ENCODE assay signal across 1 cellular context in genomic region chr18:48675330-48675761, GRCh38.
A peak's percentile ranks its signal among the peaks of the same experiment; 100 is the strongest.
TF ChIP-seq lines count a peak whose summit lies in the region.

No MANE protein-coding gene starts in this region.

TF ChIP-seq in HEK293, 187 proteins besides CTCF, POLR2A, EP300 and RAD21 (continued from another document):
- TF ChIP-seq KLF17 (tag by site-specific recombination; IDR thresholded peaks at IDR 0.05) (peak; percentile 26; the same call in 1 of the 2 replicates), ZBTB17 (tag by site-specific recombination; IDR thresholded peaks at IDR 0.05) (peak; percentile 46; the same call in 1 of the 2 replicates), ZIC2 (tag by site-specific recombination; IDR thresholded peaks at IDR 0.05) (peak; percentile 75), ZNF549 (tag by site-specific recombination; IDR thresholded peaks at IDR 0.05) (no peak), ZNF423 (tag by site-specific recombination; IDR thresholded peaks at IDR 0.05) (0 out of 2 replicates have a peak, but pooled peaks have one; percentile 6), SP7 (tag by site-specific recombination; IDR thresholded peaks at IDR 0.05) (0 out of 2 replicates have a peak, but pooled peaks have one; percentile 41), ZNF391 (tag by site-specific recombination; IDR thresholded peaks at IDR 0.05; ENCODE audit: borderline replicate concordance, low read depth) (peak; percentile 89; the same call in 1 of the 2 replicates), FEZF1 (tag by site-specific recombination; IDR thresholded peaks at IDR 0.05) (no peak), PRDM1 (tag by site-specific recombination; IDR thresholded peaks at IDR 0.05) (no peak), ZNF501 (tag by site-specific recombination; IDR thresholded peaks at IDR 0.05) (peak; percentile 79), ZSCAN18 (tag by site-specific recombination; IDR thresholded peaks at IDR 0.05) (no peak), PRDM6 (tag by site-specific recombination; IDR thresholded peaks at IDR 0.05) (no peak), ZNF830 (tag by site-specific recombination; IDR thresholded peaks at IDR 0.05; ENCODE audit: low read depth) (no peak), ZXDB (tag by site-specific recombination; IDR thresholded peaks at IDR 0.05) (peak; percentile 49; the same call in 1 of the 2 replicates), ZNF544 (tag by site-specific recombination; IDR thresholded peaks at IDR 0.05) (no peak), OSR2 (tag by site-specific recombination; IDR thresholded peaks at IDR 0.05) (no peak), SCRT1 (tag by site-specific recombination; IDR thresholded peaks at IDR 0.05; ENCODE audit: borderline replicate concordance) (no peak), PRDM4 (tag by site-specific recombination; IDR thresholded peaks at IDR 0.05) (no peak), ZNF223 (tag by site-specific recombination; IDR thresholded peaks at IDR 0.05) (no peak), ZBTB11 (tag by site-specific recombination; conservative IDR thresholded peaks at IDR 0.05; ENCODE audit: low read depth) (0 out of 2 replicates have a peak, but pooled peaks have one; percentile 13), ZNF335 (tag by site-specific recombination; conservative IDR thresholded peaks at IDR 0.05) (peak; percentile 46), ZNF561 (tag by site-specific recombination; IDR thresholded peaks at IDR 0.05; ENCODE audit: borderline replicate concordance) (no peak), GLIS1 (tag by site-specific recombination; IDR thresholded peaks at IDR 0.05) (peak; percentile 71), ZNF426 (tag by site-specific recombination; IDR thresholded peaks at IDR 0.05) (no peak), IKZF3 (tag by site-specific recombination; IDR thresholded peaks at IDR 0.05) (no peak), WT1 (tag by site-specific recombination; IDR thresholded peaks at IDR 0.05) (no peak), ZNF292 (tag by site-specific recombination; IDR thresholded peaks at IDR 0.05; ENCODE audit: borderline replicate concordance, low read depth) (no peak), ZNF280D (tag by site-specific recombination; IDR thresholded peaks at IDR 0.05) (0 out of 2 replicates have a peak, but pooled peaks have one; percentile 19), ZNF692 (tag by site-specific recombination; IDR thresholded peaks at IDR 0.05) (peak; percentile 44; the same call in 1 of the 2 replicates), ZFP37 (tag by site-specific recombination; IDR thresholded peaks at IDR 0.05) (peak; percentile 69; the same call in 1 of the 2 replicates)
